ENCODE assay signal across 8 cellular contexts in the genomic region with DNA sequence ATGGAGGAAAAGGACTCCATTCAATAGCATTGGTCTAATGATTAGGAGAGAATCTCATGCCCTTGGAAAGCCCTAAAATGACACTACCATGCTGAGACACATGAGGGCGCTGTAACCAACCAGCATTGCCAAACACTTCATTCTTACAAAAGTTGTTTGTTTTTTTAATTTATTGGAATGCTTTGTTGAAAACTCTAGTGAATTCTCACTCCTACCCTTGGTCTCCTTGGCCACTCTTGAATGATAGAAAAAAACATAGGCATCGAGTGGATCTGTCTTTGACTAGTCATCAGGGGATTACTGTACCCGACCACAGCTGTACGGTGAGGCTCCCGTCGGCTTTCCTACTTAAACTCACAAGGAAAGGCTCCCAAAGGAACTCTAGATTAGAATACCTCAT. TPM values are rescaled to one million over a fixed set of nuclear protein-coding genes. Genes with fewer than 3 reads are reported as not detected.
A peak's percentile ranks its signal among the peaks of the same experiment; 100 is the strongest.
DNase-seq lines count a peak whose midpoint lies in the region; ATAC-seq and TF ChIP-seq lines count a peak whose summit lies in the region.

No MANE protein-coding gene starts in this region.

- H3K4me1 ChIP-seq in mesenchymal stem cell (ENCODE audit: control insufficient read depth, insufficient read depth, low read depth, low read length): peaks cover 3% of the 10 kb centered on the region

- H3K79me1 ChIP-seq in mesenchymal stem cell (replicated peaks; ENCODE audit: low read length, poor library complexity, severe bottlenecking): no peaks in the 10 kb centered on the region

- peak overlapping the region; percentile 80 for H3K9ac ChIP-seq in mesenchymal stem cell (ENCODE audit: low read length)

- peak; percentile 63 for TF ChIP-seq CTCF in HL-60 (IDR thresholded peaks at IDR 0.05; ENCODE audit: insufficient read depth, low read length)

- H3K4ac ChIP-seq in mesenchymal stem cell (ENCODE audit: low read depth in 1 of 2, low read length in 2 of 2): no peak overlapping the region

- no peak overlapping the region for H2BK12ac ChIP-seq in mesenchymal stem cell (ENCODE audit: low read length in 2 of 2)

- no peak overlapping the region for H3K14ac ChIP-seq in mesenchymal stem cell (ENCODE audit: low read length in 2 of 2)

- H2AK5ac ChIP-seq in mesenchymal stem cell (ENCODE audit: low read length, severe bottlenecking): no peak overlapping the region

- no peak overlapping the region for H3K23ac ChIP-seq in mesenchymal stem cell (ENCODE audit: low read length in 2 of 2)

- 70% methylated on average over 5 of the region's 6 CpGs for WGBS in mesenchymal stem cell

- peak; percentile 30 for DNase-seq in COLO829 (ENCODE audit: low spot score)
- peak in 1 of 2 experiments; percentile 43 for DNase-seq in HL-60 (ENCODE audit: low read depth in 1 of 2, low spot score in 1 of 2)
- DNase-seq in activated CD4-positive, alpha-beta T cell treated with anti-CD3 and anti-CD28 coated beads for 24 hours (ENCODE audit: low read depth in 2 of 2): peak; percentile 44 to 49
- peak; percentile 70 for DNase-seq in dedifferentiated amniotic fluid mesenchymal stem cell (ENCODE audit: extremely low spot score)
- DNase-seq in mesenchymal stem cell: peak; percentile 59
- peak; percentile 21 to 48 for DNase-seq in stimulated activated CD8-positive, alpha-beta memory T cell treated with anti-CD3 and anti-CD28 coated beads, Interleukin-7, amount 100 ng/mL, for 4 hours (ENCODE audit: low read depth in 2 of 2)
- DNase-seq in NCI-H1092 (lab: John Stamatoyannopoulos, UW): no peak

- H2BK15ac ChIP-seq in mesenchymal stem cell (ENCODE audit: low read depth, poor library complexity, severe bottlenecking): no peak overlapping the region

- H3K9me3 ChIP-seq in mesenchymal stem cell (ENCODE audit: control insufficient read depth, low read length): no peaks in the 10 kb centered on the region

- no peak overlapping the region for H3K4me2 ChIP-seq in mesenchymal stem cell (ENCODE audit: low read length, poor library complexity, severe bottlenecking)

- ATAC-seq in HG03280 (IDR thresholded peaks at IDR 0.05; ENCODE audit: unreplicated experiment): no peak

- no peak overlapping the region for H3K27ac ChIP-seq in HL-60 (replicated peaks)
- H3K27ac ChIP-seq in mesenchymal stem cell (ENCODE audit: low read length, poor library complexity, severe bottlenecking): no peak overlapping the region

- H2BK120ac ChIP-seq in mesenchymal stem cell (ENCODE audit: low read depth, low read length): no peak overlapping the region

- no peak overlapping the region for H2BK5ac ChIP-seq in mesenchymal stem cell (ENCODE audit: low read depth, low read length, poor library complexity, severe bottlenecking)

- no peak overlapping the region for H4K8ac ChIP-seq in mesenchymal stem cell (ENCODE audit: low read length)

- H3K36me3 ChIP-seq in mesenchymal stem cell (ENCODE audit: control insufficient read depth in 1 of 2, insufficient read depth in 2 of 2, low read depth in 1 of 2, low read length in 2 of 2): no peaks in the 10 kb centered on the region

- H3K27me3 ChIP-seq in HL-60 (ENCODE audit: insufficient read depth, poor library complexity, severe bottlenecking) (no peaks in the 10 kb centered on the region), mesenchymal stem cell (ENCODE audit: control insufficient read depth in 1 of 2, insufficient read depth in 1 of 2, low read length in 2 of 2) (no peaks in the 10 kb centered on the region)

- H3K4me3 ChIP-seq in HL-60 (replicated peaks; ENCODE audit: insufficient read depth, low read length): no peak overlapping the region
- peak overlapping the region in 1 of 2 experiments; percentile 41 for H3K4me3 ChIP-seq in mesenchymal stem cell (ENCODE audit: insufficient read depth in 1 of 2, low read depth in 1 of 2, low read length in 2 of 2)

- H2AFZ ChIP-seq in mesenchymal stem cell (ENCODE audit: low read depth, low read length): no peak overlapping the region

- no peak overlapping the region for H4K91ac ChIP-seq in mesenchymal stem cell (ENCODE audit: low read length)

- no peak overlapping the region for H3K18ac ChIP-seq in mesenchymal stem cell (ENCODE audit: low read depth in 1 of 2, low read length in 2 of 2)

RNA-seq across cellular contexts. Expression of a gene that starts 29.3 kb away (rescaled TPM):
- polyA plus RNA-seq in mesenchymal stem cell (2013, experiment 1 of 2): 75.7 TPM
- 72.5 TPM for polyA plus RNA-seq in mesenchymal stem cell (2013, experiment 2 of 2)

RNA-seq across cellular contexts. Expression of a gene that starts 55.2 kb away (rescaled TPM):
- 48.5 TPM for polyA plus RNA-seq in mesenchymal stem cell (2013, experiment 1 of 2)
- polyA plus RNA-seq in mesenchymal stem cell (2013, experiment 2 of 2): 47.3 TPM
